ENCODE assay signal across 8 cellular contexts in the genomic region with DNA sequence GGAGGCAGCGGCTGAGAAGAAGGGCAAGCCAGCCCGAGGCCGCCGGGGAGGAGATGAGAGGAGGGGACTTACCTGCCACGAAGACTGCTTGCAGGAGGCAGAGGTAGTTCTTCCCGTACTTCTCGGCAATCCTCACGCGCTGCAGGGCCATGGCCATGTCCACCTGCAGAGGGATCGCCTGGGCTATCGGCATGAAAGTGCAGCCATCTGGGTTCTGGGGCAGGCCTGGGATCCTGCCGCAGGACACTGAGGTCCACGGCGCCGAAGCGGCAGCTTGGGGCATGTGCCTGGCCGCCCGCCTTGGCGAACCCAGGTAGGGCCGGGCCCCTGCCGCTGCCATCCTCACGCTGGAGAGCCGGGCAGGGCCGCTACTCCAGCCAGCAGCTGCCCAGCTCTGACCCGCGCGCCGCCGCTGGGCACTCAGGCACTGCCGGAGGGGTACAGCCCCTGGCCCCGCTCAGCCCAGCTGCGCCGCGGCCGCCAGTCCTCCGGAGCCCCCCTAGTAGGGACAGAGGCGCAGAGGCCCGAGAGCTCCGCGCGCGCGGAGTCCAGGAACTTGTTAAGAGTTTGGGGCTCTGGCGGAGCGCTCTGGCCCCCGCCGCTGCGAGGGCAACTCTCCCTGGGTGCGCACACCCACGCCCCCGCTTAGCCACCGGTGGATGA. TPM values are rescaled to one million over a fixed set of nuclear protein-coding genes. Genes with fewer than 3 reads are reported as not detected.
DNase-seq lines count a peak whose midpoint lies in the region; ATAC-seq, FAIRE-seq and TF ChIP-seq lines count a peak whose summit lies in the region.

No MANE protein-coding gene starts in this region.

- no peak for TF ChIP-seq CTCF in GM13977 (IDR thresholded peaks at IDR 0.05; ENCODE audit: extremely low read depth, insufficient read depth, missing control alignments)
- no peak for TF ChIP-seq CTCF in Panc1 (IDR thresholded peaks at IDR 0.05)
- TF ChIP-seq CTCF in left ventricle myocardium inferior (IDR thresholded peaks at IDR 0.05; ENCODE audit: borderline replicate concordance), result no peak
- no peak for TF ChIP-seq CTCF in psoas muscle (IDR thresholded peaks at IDR 0.05)

- in situ Hi-C loops in GM13977 (cut with MboI; ENCODE audit: low pct_unique_long_range_greater_than_20kb, low sequenced_read_pairs, unreplicated experiment), result no loop called here
- in situ Hi-C loops in Panc1 (cut with HindIII; ENCODE audit: low pct_unique_long_range_greater_than_20kb, low sequenced_read_pairs), result no loop called here

- H3K27ac ChIP-seq in Panc1 (ENCODE audit: low read length) (no peak overlapping the region), left ventricle myocardium inferior (replicated peaks) (no peak overlapping the region), psoas muscle (no peak overlapping the region)

- 1 to 22% (median 4%) methylated on average over 5 to 51 of the region's 52 CpGs for WGBS in psoas muscle, 3 donors

- POLR2A ChIA-PET in Panc1 (lab: Charles Lee), result no interaction called here

- H3K4me3 ChIP-seq in Panc1 (ENCODE audit: low read depth in 2 of 2, low read length in 2 of 2), result peak overlapping the region; percentile 43 to 62
- H3K4me3 ChIP-seq in left ventricle myocardium inferior, result peak overlapping the region; percentile 64
- peak overlapping the region; percentile 57 for H3K4me3 ChIP-seq in psoas muscle

- FAIRE-seq in RCC 7860 (lab: Jason Lieb, UNC), result no peak

- ATAC-seq in Panc1 (peak; percentile 69), psoas muscle (peak in 1 of 4 donors; percentile 11), HG03442 (IDR thresholded peaks at IDR 0.05; ENCODE audit: unreplicated experiment) (no peak), HG03280 (IDR thresholded peaks at IDR 0.05; ENCODE audit: unreplicated experiment) (no peak)

- no peaks in the 10 kb centered on the region for H3K36me3 ChIP-seq in Panc1 (ENCODE audit: control insufficient read depth, insufficient read depth, low read length)
- H3K36me3 ChIP-seq in left ventricle myocardium inferior, result no peaks in the 10 kb centered on the region
- no peaks in the 10 kb centered on the region for H3K36me3 ChIP-seq in psoas muscle (ENCODE audit: insufficient read depth in 1 of 2, low read depth in 1 of 2)

- CTCF ChIA-PET in Panc1 (lab: Charles Lee), result no interaction called here

- H3K27me3 ChIP-seq in Panc1 (ENCODE audit: control insufficient read depth, insufficient read depth, low read length), result peaks cover 10% of the 10 kb centered on the region
- no peaks in the 10 kb centered on the region for H3K27me3 ChIP-seq in left ventricle myocardium inferior (ENCODE audit: low read depth)
- peaks cover 0 to 18% (median 0%) of the 10 kb centered on the region in 3 donors for H3K27me3 ChIP-seq in psoas muscle (ENCODE audit: insufficient read depth in 3 of 3, low read length in 2 of 3)

- BruUV-seq in Panc1 (replicated peaks; lab: Mats Ljungman, UMichigan), result no TSS peak

- H3K4me1 ChIP-seq in Panc1 (ENCODE audit: control insufficient read depth, insufficient read depth, low read length) (no peaks in the 10 kb centered on the region), left ventricle myocardium inferior (no peaks in the 10 kb centered on the region), psoas muscle (no peaks in the 10 kb centered on the region)

- DNase-seq in GM13977 (ENCODE audit: low spot score) (peak; percentile 15), Panc1 (ENCODE audit: low read depth, low spot score) (no peak), left ventricle myocardium inferior (no peak), psoas muscle (peak in 1 of 2 donors; percentile 49), RCC 7860 (ENCODE audit: low spot score) (no peak), SHP77 (lab: John Stamatoyannopoulos, UW) (no peak)

- intact Hi-C loops in Panc1 (cut with micrococcal nuclease; ENCODE audit: unreplicated experiment) (no loop called here), left ventricle myocardium inferior (cut with micrococcal nuclease) (no loop called here), psoas muscle (cut with DNase I) (no loop called here)

- H3K9me3 ChIP-seq in Panc1 (ENCODE audit: control insufficient read depth, insufficient read depth, low read depth, low read length) (no peaks in the 10 kb centered on the region), left ventricle myocardium inferior (replicated peaks) (no peaks in the 10 kb centered on the region), psoas muscle (no peaks in the 10 kb centered on the region)

RNA-seq across cellular contexts. Expression of gene MCF2, which starts 16.0 kb away (rescaled TPM):
- 0.31 TPM for total RNA-seq in Panc1 (2021; ENCODE audit: unreplicated experiment)
- polyA plus RNA-seq in Panc1 (2012; ENCODE audit: insufficient read length), result not detected
- 0.52 TPM for total RNA-seq in left ventricle myocardium inferior
- total RNA-seq in psoas muscle, result under 1 TPM in 1 of 4 donors, not detected in 3; 0.14 TPM
- polyA plus RNA-seq in psoas muscle, result under 1 TPM in 1 of 3 donors, not detected in 2; 0.31 TPM
